In genomic region chr11:8091671-8092070, GRCh38 we compare ENCODE assay signal across 21 cellular contexts. TPM values are rescaled to one million over a fixed set of nuclear protein-coding genes. Genes with fewer than 3 reads are reported as not detected.
A peak's percentile ranks its signal among the peaks of the same experiment; 100 is the strongest.
DNase-seq lines count a peak whose midpoint lies in the region; ATAC-seq, FAIRE-seq and TF ChIP-seq lines count a peak whose summit lies in the region.
"Had no signal": no experiment of that assay in that cellular context is flagged by ENCODE, and none has a peak within 500 bp of the region (broad histone marks: within the 10 kb centered on the region; RNA-seq: fewer than 3 reads in every experiment).

No MANE protein-coding gene starts in this region.

- BruUV-seq in Calu3 (replicated peaks; lab: Mats Ljungman, UMichigan), result no TSS peak

- FAIRE-seq in HTR-8/SVneo (lab: Jason Lieb, UNC), result no peak
- FAIRE-seq: GM12878 had no signal

- H3K36me3 Mint-ChIP-seq in activated CD8-positive, alpha-beta memory T cell treated with anti-CD3 and anti-CD28 coated beads, Interleukin-2, amount 10 ng/mL, durations not matched to agents 7 days and 5 days, result no peaks in the 10 kb centered on the region
- no peaks in the 10 kb centered on the region for H3K36me3 Mint-ChIP-seq in Calu3 (ENCODE audit: insufficient read depth, unreplicated experiment)

- TF ChIP-seq POLR2A in sigmoid colon (IDR thresholded peaks at IDR 0.05), result no peak

- H3K9me3 ChIP-seq in sigmoid colon, result no peaks in the 10 kb centered on the region
- H3K9me3 ChIP-seq: BE2C, Caco-2, HAP-1 had no signal

- no peaks in the 10 kb centered on the region for H3K9me3 Mint-ChIP-seq in activated CD8-positive, alpha-beta memory T cell treated with anti-CD3 and anti-CD28 coated beads, Interleukin-2, amount 10 ng/mL, durations not matched to agents 7 days and 5 days (ENCODE audit: low read depth)
- H3K9me3 Mint-ChIP-seq in Calu3 (ENCODE audit: low read depth, unreplicated experiment), result no peaks in the 10 kb centered on the region
- H3K9me3 Mint-ChIP-seq: CD4-positive, alpha-beta T cell had no signal

- no peak for ATAC-seq in activated CD8-positive, alpha-beta memory T cell treated with anti-CD3 and anti-CD28 coated beads, Interleukin-2, amount 10 ng/mL, durations not matched to agents 7 days and 5 days
- no peak for ATAC-seq in left cardiac atrium
- ATAC-seq: GM12878, Panc1 had no signal

- no peaks in the 10 kb centered on the region for H3K4me1 Mint-ChIP-seq in activated CD8-positive, alpha-beta memory T cell treated with anti-CD3 and anti-CD28 coated beads, Interleukin-2, amount 10 ng/mL, durations not matched to agents 7 days and 5 days
- no peaks in the 10 kb centered on the region for H3K4me1 Mint-ChIP-seq in Calu3 (ENCODE audit: low read depth, unreplicated experiment)

- H3K36me3 ChIP-seq in sigmoid colon, result peaks cover 0 to 11% (median 0%) of the 10 kb centered on the region in 4 donors

- no peak overlapping the region for H3K4me3 ChIP-seq in sigmoid colon
- H3K4me3 ChIP-seq: GM12878, HAP-1 had no signal

- TF ChIP-seq EP300 in sigmoid colon (IDR thresholded peaks at IDR 0.05), result no peak

- CTCF ChIA-PET in activated CD8-positive, alpha-beta memory T cell treated with anti-CD3 and anti-CD28 coated beads, Interleukin-2, amount 10 ng/mL, durations not matched to agents 7 days and 5 days (lab: Charles Lee), result interaction anchor here (0.8 to 14.7 kb wide), 7 partner anchors 7 to 208 kb away, joined by 3 to 210 read pairs (median 9); partner anchors contain the start of gene TUB
- CTCF ChIA-PET in GM10248 (lab: Yijun Ruan, JAX), result interaction anchor here (1.0 to 19.1 kb wide), 8 partner anchors 8 to 85 kb away, joined by 3 to 408 read pairs (median 13); no protein-coding TSS in a partner anchor
- CTCF ChIA-PET in Calu3 (lab: Charles Lee), result interaction anchor here (0.6 to 2.6 kb wide), 3 partner anchors 59 to 223 kb away, joined by 3 to 23 read pairs (median 15); no protein-coding TSS in a partner anchor

- DNase-seq in activated CD8-positive, alpha-beta memory T cell treated with anti-CD3 and anti-CD28 coated beads for 24 hours, result peak; percentile 44
- no peak for DNase-seq in activated CD8-positive, alpha-beta memory T cell treated with anti-CD3 and anti-CD28 coated beads, Interleukin-2, amount 10 ng/mL, durations not matched to agents 7 days and 5 days
- peak; percentile 6 for DNase-seq in GM10248 (ENCODE audit: extremely low spot score)
- peak; percentile 17 for DNase-seq in left cardiac atrium
- DNase-seq in sigmoid colon, result peak; percentile 60
- DNase-seq in pons (ENCODE audit: low spot score), result no peak
- no peak for DNase-seq in HTR-8/SVneo (ENCODE audit: insufficient read length, low spot score)
- no peak for DNase-seq in Calu3
- DNase-seq: BE2C; Caco-2; CD4-positive, alpha-beta T cell; DMS153; GF-D8; NCI-H1417 treated with DMSO at 0.1 percent for 48 hours; NCI-H187 treated with DMSO at 0.1 percent for 48 hours; NCI-H226; NCI-H524 had no signal

- peaks cover 0 to 10% (median 6%) of the 10 kb centered on the region in 4 donors for H3K4me1 ChIP-seq in sigmoid colon
- H3K4me1 ChIP-seq: Caco-2, HAP-1 had no signal

- POLR2A ChIA-PET in GM10248 (lab: Yijun Ruan, JAX), result no interaction called here

- WGBS in sigmoid colon, 2 donors, result 84 to 91% methylated on average over 5 of the region's 5 CpGs

- H3K27me3 Mint-ChIP-seq in activated CD8-positive, alpha-beta memory T cell treated with anti-CD3 and anti-CD28 coated beads, Interleukin-2, amount 10 ng/mL, durations not matched to agents 7 days and 5 days, result no peaks in the 10 kb centered on the region
- H3K27me3 Mint-ChIP-seq in Calu3 (ENCODE audit: unreplicated experiment), result peaks cover 23% of the 10 kb centered on the region

- intact Hi-C loops in left cardiac atrium (cut with DNase I), result loop anchor here (2.0 to 10.0 kb wide), 3 partner anchors 59 to 197 kb away; no protein-coding TSS in a partner anchor
- intact Hi-C loops in sigmoid colon (cut with DNase I), result loop anchor here (2.0 kb wide), 2 partner anchors 59 to 85 kb away; no protein-coding TSS in a partner anchor
- intact Hi-C loops in Calu3 (cut with micrococcal nuclease; ENCODE audit: unreplicated experiment), result loop anchor here (5.0 to 10.0 kb wide), 2 partner anchors 199 to 417 kb away; partner anchors contain the start of gene CYB5R2

- no peak overlapping the region for H3K27ac Mint-ChIP-seq in activated CD8-positive, alpha-beta memory T cell treated with anti-CD3 and anti-CD28 coated beads, Interleukin-2, amount 10 ng/mL, durations not matched to agents 7 days and 5 days
- H3K27ac Mint-ChIP-seq in Calu3 (ENCODE audit: unreplicated experiment), result no peak overlapping the region
- H3K27ac Mint-ChIP-seq: CD4-positive, alpha-beta T cell had no signal

- H3K4me3 Mint-ChIP-seq in activated CD8-positive, alpha-beta memory T cell treated with anti-CD3 and anti-CD28 coated beads, Interleukin-2, amount 10 ng/mL, durations not matched to agents 7 days and 5 days, result no peak overlapping the region
- no peak overlapping the region for H3K4me3 Mint-ChIP-seq in Calu3 (ENCODE audit: low read depth, unreplicated experiment)
- H3K4me3 Mint-ChIP-seq: CD4-positive, alpha-beta T cell had no signal

- TF ChIP-seq CTCF in GM10248 (IDR thresholded peaks at IDR 0.05; ENCODE audit: control extremely low read depth, extremely low read depth, low read depth, missing control alignments) (no peak), sigmoid colon (IDR thresholded peaks at IDR 0.05) (no peak), Calu3 (IDR thresholded peaks at IDR 0.05; ENCODE audit: unreplicated experiment) (no peak)

- no peaks in the 10 kb centered on the region for H3K27me3 ChIP-seq in sigmoid colon
- H3K27me3 ChIP-seq: BE2C had no signal

- H3K27ac ChIP-seq in sigmoid colon, result no peak overlapping the region

RNA-seq across cellular contexts. Expression of gene TUB, which starts 10.7 kb away (rescaled TPM):
- total RNA-seq in activated CD8-positive, alpha-beta memory T cell treated with anti-CD3 and anti-CD28 coated beads, Interleukin-2, amount 10 ng/mL, durations not matched to agents 7 days and 5 days, result under 1 TPM; 0.07 to 0.09 TPM
- total RNA-seq in left cardiac atrium (10 to 100 TPM; 11.6 to 13.1 TPM), sigmoid colon (10 to 100 TPM in 2 of 4 donors, 1 to 10 TPM in 2; 6.7 to 18.3 (median 11.6) TPM), Calu3 (2022) (1.5 and 2.2 TPM in 2 replicates)
- polyA plus RNA-seq in sigmoid colon, result 1 to 10 TPM in 2 of 3 donors, under 1 TPM in 1; 0.23 to 1.8 (median 1.8) TPM
- total RNA-seq: Caco-2, GM12878, HT-29 had no signal

Comparison
In these comparisons a context has a peak if more than half of its experiments do, and no peak if none do; other contexts are left out.
1. DNase-seq: peak in activated CD8-positive, alpha-beta memory T cell treated with anti-CD3 and anti-CD28 coated beads for 24 hours (single experiment), GM10248 (single experiment), left cardiac atrium (single experiment) and sigmoid colon (single experiment); none in activated CD8-positive, alpha-beta memory T cell treated with anti-CD3 and anti-CD28 coated beads, Interleukin-2, amount 10 ng/mL, durations not matched to agents 7 days and 5 days (single experiment), pons (single experiment), HTR-8/SVneo (single experiment) and Calu3 (single experiment).